Comparison of ENCODE assay signal across 32 cellular contexts in the genomic region with DNA sequence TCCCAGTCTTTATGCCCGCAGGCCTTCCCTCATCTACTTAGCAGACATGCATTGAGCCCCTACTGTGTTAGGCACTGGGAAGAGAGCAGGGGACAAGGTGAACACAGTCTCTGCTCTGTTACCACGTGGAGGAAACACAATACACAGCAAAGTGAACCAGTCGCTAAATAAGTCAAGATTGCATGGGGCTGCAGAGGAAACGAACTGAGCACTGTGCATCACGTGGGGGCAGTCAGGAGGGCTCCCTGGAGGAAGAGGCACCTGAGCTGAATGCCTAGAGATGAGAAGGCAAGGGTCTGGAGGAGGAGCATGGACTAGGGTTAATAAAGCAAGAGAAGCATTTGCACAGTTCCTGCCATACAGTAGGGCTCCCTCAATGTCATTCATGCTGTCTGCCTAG.
"Had no signal": no experiment of that assay in that cellular context is flagged by ENCODE, and none has a peak within 500 bp of the region (broad histone marks: within the 10 kb centered on the region; RNA-seq: fewer than 3 reads in every experiment).

No MANE protein-coding gene starts in this region.

- DNase-seq: activated CD4-positive, alpha-beta T cell treated with anti-CD3 and anti-CD28 coated beads, Interleukin-2, amount 10 ng/mL, durations not matched to agents 24 days and 14 days; activated CD4-positive, alpha-beta T cell treated with anti-CD3 and anti-CD28 coated beads, Interleukin-2, amount 50 U/mL, for 4 hours; activated CD8-positive, alpha-beta T cell treated with anti-CD3 and anti-CD28 coated beads for 36 hours; activated effector memory CD4-positive, alpha-beta T cell treated with anti-CD3 and anti-CD28 coated beads, Interleukin-2, amount 50 U/mL, for 16 hours; activated naive CD4-positive, alpha-beta T cell; activated naive CD4-positive, alpha-beta T cell treated with anti-CD3 and anti-CD28 coated beads, Interleukin-2, amount 50 U/mL, for 16 hours; activated naive CD8-positive, alpha-beta T cell treated with anti-CD3 and anti-CD28 coated beads for 36 hours; activated T-cell treated with anti-CD3 and anti-CD28 coated beads, Interleukin-2, amount 50 U/mL, for 1 hour; activated T-cell treated with anti-CD3 and anti-CD28 coated beads, Interleukin-2, amount 50 U/mL, for 72 hours; amygdala; MM.1S; MV-4-11; NCI-H1092; NCI-H1436 treated with DMSO at 0.1 percent for 48 hours; NCI-H187; NCI-H2029 treated with DMSO at 0.1 percent for 48 hours; NCI-H2107; NCI-H2171; NCI-H510A; NCI-H748 treated with DMSO at 0.1 percent for 48 hours; NK-92 treated with Interleukin-12 subunit alpha and Interleukin-12 subunit beta, amount 100 ng/mL, for 24 hours; PC-3; Peyer's patch; RPMI8226; SIG-M5; SW 1271; T-helper 1 cell; T1000; WERI-Rb-1 had no signal

- H3K27ac ChIP-seq: ascending aorta, cardiac muscle cell, Peyer's patch, WERI-Rb-1 had no signal

- H3K4me3 ChIP-seq: ascending aorta, cardiac muscle cell, Peyer's patch had no signal

- H3K9me3 ChIP-seq: ascending aorta had no signal

- H3K36me3 ChIP-seq: ascending aorta, cardiac muscle cell, Peyer's patch, WERI-Rb-1 had no signal

- H3K4me1 ChIP-seq: ascending aorta, Peyer's patch had no signal

- ATAC-seq: activated CD8-positive, alpha-beta T cell treated with anti-CD3 and anti-CD28 coated beads for 36 hours; activated T-cell treated with anti-CD3 and anti-CD28 coated beads, Interleukin-2, amount 50 U/mL, for 72 hours; activated T-helper 17 cell treated with anti-CD3 and anti-CD28 coated beads, Interleukin-2, amount 50 U/mL, for 72 hours; PC-3 had no signal

- H3K27me3 ChIP-seq: ascending aorta, cardiac muscle cell, Peyer's patch had no signal
